1 cellular context compared by ENCODE assay signal in the genomic region with DNA sequence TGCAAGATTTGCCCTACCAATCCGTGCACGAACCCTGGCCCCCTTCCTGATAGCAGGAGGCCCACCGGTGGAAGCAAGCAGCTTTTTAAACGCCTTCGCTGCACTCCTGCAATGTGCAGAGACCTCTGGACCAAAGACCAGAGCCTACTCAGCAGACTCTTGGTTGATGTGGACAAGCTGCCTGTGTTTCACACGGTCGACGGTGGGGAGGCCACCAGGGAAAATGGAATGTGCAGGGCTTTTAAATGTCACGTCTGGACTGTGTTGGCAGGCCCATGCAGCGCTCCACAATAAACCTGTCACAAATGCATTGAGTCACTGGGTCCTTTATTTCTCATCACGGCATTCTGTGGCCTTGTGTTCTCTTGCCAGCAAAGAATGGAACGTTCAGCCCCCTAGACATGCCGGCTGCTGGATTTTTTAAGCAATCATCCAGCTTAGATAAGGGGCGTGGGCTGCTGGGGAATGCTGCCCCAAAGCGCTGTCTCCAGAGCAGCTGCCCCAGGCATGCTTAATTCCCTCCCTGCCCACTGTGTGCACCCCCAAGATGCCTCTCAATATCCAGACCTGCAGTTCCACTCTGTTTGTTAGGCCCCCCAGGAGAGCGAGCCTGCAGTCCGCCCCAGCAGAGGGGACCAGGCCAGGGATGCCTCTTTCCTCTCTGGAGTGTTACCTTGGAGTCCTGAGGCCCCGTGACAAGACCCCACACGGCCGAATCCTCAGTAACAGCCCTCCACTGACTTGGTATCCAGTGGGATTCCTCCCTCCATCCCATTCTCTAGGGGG.
TF ChIP-seq lines count a peak whose summit lies in the region.

No MANE protein-coding gene starts in this region.

TF ChIP-seq in H1, 55 proteins besides CTCF, POLR2A, EP300 and RAD21:
- no peak for TF ChIP-seq KDM4A (IDR thresholded peaks at IDR 0.05; ENCODE audit: low read depth, low read length, severe bottlenecking)
- no peak for TF ChIP-seq RBBP5 (IDR thresholded peaks at IDR 0.05; ENCODE audit: borderline replicate concordance, low read depth, low read length)
- TF ChIP-seq MAFK (IDR thresholded peaks at IDR 0.05; ENCODE audit: low read depth, low read length): no peak
- no peak for TF ChIP-seq ASH2L (IDR thresholded peaks at IDR 0.05; ENCODE audit: low read length)
- no peak for TF ChIP-seq ATF2 (IDR thresholded peaks at IDR 0.05; ENCODE audit: low read length)
- no peak for TF ChIP-seq TCF12 (IDR thresholded peaks at IDR 0.05; ENCODE audit: low read depth, low read length)
- no peak for TF ChIP-seq GTF2F1 (IDR thresholded peaks at IDR 0.05; ENCODE audit: borderline replicate concordance, low read depth, low read length)
- no peak for TF ChIP-seq RXRA (IDR thresholded peaks at IDR 0.05; ENCODE audit: insufficient read depth, low read depth, low read length)
- TF ChIP-seq KDM5A (IDR thresholded peaks at IDR 0.05; ENCODE audit: low read length): no peak
- no peak for TF ChIP-seq HDAC6 (IDR thresholded peaks at IDR 0.05; ENCODE audit: low read depth, low read length)
- TF ChIP-seq CEBPB (IDR thresholded peaks at IDR 0.05; ENCODE audit: low read depth, low read length): no peak
- no peak for TF ChIP-seq NANOG (IDR thresholded peaks at IDR 0.05; ENCODE audit: insufficient read depth, low read depth, low read length, poor library complexity, severe bottlenecking)
- TF ChIP-seq, protein P1, sequence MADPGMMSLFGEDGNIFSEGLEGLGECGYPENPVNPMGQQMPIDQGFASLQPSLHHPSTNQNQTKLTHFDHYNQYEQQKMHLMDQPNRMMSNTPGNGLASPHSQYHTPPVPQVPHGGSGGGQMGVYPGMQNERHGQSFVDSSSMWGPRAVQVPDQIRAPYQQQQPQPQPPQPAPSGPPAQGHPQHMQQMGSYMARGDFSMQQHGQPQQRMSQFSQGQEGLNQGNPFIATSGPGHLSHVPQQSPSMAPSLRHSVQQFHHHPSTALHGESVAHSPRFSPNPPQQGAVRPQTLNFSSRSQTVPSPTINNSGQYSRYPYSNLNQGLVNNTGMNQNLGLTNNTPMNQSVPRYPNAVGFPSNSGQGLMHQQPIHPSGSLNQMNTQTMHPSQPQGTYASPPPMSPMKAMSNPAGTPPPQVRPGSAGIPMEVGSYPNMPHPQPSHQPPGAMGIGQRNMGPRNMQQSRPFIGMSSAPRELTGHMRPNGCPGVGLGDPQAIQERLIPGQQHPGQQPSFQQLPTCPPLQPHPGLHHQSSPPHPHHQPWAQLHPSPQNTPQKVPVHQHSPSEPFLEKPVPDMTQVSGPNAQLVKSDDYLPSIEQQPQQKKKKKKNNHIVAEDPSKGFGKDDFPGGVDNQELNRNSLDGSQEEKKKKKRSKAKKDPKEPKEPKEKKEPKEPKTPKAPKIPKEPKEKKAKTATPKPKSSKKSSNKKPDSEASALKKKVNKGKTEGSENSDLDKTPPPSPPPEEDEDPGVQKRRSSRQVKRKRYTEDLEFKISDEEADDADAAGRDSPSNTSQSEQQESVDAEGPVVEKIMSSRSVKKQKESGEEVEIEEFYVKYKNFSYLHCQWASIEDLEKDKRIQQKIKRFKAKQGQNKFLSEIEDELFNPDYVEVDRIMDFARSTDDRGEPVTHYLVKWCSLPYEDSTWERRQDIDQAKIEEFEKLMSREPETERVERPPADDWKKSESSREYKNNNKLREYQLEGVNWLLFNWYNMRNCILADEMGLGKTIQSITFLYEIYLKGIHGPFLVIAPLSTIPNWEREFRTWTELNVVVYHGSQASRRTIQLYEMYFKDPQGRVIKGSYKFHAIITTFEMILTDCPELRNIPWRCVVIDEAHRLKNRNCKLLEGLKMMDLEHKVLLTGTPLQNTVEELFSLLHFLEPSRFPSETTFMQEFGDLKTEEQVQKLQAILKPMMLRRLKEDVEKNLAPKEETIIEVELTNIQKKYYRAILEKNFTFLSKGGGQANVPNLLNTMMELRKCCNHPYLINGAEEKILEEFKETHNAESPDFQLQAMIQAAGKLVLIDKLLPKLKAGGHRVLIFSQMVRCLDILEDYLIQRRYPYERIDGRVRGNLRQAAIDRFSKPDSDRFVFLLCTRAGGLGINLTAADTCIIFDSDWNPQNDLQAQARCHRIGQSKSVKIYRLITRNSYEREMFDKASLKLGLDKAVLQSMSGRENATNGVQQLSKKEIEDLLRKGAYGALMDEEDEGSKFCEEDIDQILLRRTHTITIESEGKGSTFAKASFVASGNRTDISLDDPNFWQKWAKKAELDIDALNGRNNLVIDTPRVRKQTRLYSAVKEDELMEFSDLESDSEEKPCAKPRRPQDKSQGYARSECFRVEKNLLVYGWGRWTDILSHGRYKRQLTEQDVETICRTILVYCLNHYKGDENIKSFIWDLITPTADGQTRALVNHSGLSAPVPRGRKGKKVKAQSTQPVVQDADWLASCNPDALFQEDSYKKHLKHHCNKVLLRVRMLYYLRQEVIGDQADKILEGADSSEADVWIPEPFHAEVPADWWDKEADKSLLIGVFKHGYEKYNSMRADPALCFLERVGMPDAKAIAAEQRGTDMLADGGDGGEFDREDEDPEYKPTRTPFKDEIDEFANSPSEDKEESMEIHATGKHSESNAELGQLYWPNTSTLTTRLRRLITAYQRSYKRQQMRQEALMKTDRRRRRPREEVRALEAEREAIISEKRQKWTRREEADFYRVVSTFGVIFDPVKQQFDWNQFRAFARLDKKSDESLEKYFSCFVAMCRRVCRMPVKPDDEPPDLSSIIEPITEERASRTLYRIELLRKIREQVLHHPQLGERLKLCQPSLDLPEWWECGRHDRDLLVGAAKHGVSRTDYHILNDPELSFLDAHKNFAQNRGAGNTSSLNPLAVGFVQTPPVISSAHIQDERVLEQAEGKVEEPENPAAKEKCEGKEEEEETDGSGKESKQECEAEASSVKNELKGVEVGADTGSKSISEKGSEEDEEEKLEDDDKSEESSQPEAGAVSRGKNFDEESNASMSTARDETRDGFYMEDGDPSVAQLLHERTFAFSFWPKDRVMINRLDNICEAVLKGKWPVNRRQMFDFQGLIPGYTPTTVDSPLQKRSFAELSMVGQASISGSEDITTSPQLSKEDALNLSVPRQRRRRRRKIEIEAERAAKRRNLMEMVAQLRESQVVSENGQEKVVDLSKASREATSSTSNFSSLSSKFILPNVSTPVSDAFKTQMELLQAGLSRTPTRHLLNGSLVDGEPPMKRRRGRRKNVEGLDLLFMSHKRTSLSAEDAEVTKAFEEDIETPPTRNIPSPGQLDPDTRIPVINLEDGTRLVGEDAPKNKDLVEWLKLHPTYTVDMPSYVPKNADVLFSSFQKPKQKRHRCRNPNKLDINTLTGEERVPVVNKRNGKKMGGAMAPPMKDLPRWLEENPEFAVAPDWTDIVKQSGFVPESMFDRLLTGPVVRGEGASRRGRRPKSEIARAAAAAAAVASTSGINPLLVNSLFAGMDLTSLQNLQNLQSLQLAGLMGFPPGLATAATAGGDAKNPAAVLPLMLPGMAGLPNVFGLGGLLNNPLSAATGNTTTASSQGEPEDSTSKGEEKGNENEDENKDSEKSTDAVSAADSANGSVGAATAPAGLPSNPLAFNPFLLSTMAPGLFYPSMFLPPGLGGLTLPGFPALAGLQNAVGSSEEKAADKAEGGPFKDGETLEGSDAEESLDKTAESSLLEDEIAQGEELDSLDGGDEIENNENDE (IDR thresholded peaks at IDR 0.05; ENCODE audit: insufficient replicate concordance, low read length): no peak
- no peak for TF ChIP-seq SAP30 (IDR thresholded peaks at IDR 0.05; ENCODE audit: insufficient read depth, insufficient replicate concordance, low read length)
- no peak for TF ChIP-seq CHD1 (IDR thresholded peaks at IDR 0.05; ENCODE audit: low read depth, low read length)
- no peak for TF ChIP-seq SP2 (IDR thresholded peaks at IDR 0.05; ENCODE audit: low read length)
- no peak for TF ChIP-seq BCL11A (IDR thresholded peaks at IDR 0.05; ENCODE audit: low read depth in 2 of 2, low read length in 2 of 2)
- TF ChIP-seq YY1 (IDR thresholded peaks at IDR 0.05; ENCODE audit: low read depth, low read length): no peak
- TF ChIP-seq PHF8 (conservative IDR thresholded peaks at IDR 0.05; ENCODE audit: low read depth, low read length): no peak
- TF ChIP-seq FOSL1 (IDR thresholded peaks at IDR 0.05; ENCODE audit: insufficient read depth, low read depth, low read length): no peak
